Comparison of ENCODE assay signal across 26 cellular contexts in genomic region chr11:113249786-113250185, GRCh38.
"Had no signal": no experiment of that assay in that cellular context is flagged by ENCODE, and none has a peak within 500 bp of the region (broad histone marks: within the 10 kb centered on the region; RNA-seq: fewer than 3 reads in every experiment).

No MANE protein-coding gene starts in this region.

- H3K4me1 ChIP-seq: ascending aorta had no signal

- H3K27ac ChIP-seq: ascending aorta, cardiac muscle cell, SJCRH30, SK-N-MC, WERI-Rb-1 had no signal

- H3K36me3 Mint-ChIP-seq: activated naive CD4-positive, alpha-beta T cell treated with anti-CD3 and anti-CD28 coated beads, Interleukin-2, amount 50 U/mL, for 24 hours; activated naive CD8-positive, alpha-beta T cell treated with anti-CD3 and anti-CD28 coated beads, Interleukin-2, amount 10 ng/mL, durations not matched to agents 7 days and 5 days had no signal

- H3K27me3 ChIP-seq: ascending aorta, cardiac muscle cell, SJCRH30 had no signal

- DNase-seq: activated CD4-positive, alpha-beta T cell treated with anti-CD3 and anti-CD28 coated beads for 1 hour; activated CD4-positive, alpha-beta T cell treated with anti-CD3 and anti-CD28 coated beads, Interleukin-2, amount 10 ng/mL, durations not matched to agents 24 days and 14 days; activated CD4-positive, alpha-beta T cell treated with anti-CD3 and anti-CD28 coated beads, Interleukin-2, amount 50 U/mL, for 4 hours; activated CD4-positive, CD25-positive, alpha-beta regulatory T cell; activated CD8-positive, alpha-beta T cell treated with anti-CD3 and anti-CD28 coated beads for 36 hours; activated gamma-delta T cell; activated naive CD4-positive, alpha-beta T cell treated with Interleukin-2 at 50 U/mL for 16 hours; activated naive CD8-positive, alpha-beta T cell treated with anti-CD3 and anti-CD28 coated beads, Interleukin-2, amount 10 ng/mL, durations not matched to agents 7 days and 5 days; activated T-cell treated with anti-CD3 and anti-CD28 coated beads, Interleukin-2, amount 50 U/mL, for 24 hours; MM.1S; NCI-H1092; NCI-H1436 treated with DMSO at 0.1 percent for 48 hours; NCI-H1694 treated with DMSO at 0.1 percent for 48 hours; NCI-H2029; NCI-H345; NCI-H524 treated with DMSO at 0.1 percent for 48 hours; SHP77; SJCRH30; T1000; WERI-Rb-1 had no signal

- H3K9me3 Mint-ChIP-seq: activated CD4-positive, alpha-beta T cell treated with anti-CD3 and anti-CD28 coated beads, Interleukin-2, amount 10 ng/mL, durations not matched to agents 24 days and 14 days; activated CD8-positive, alpha-beta T cell treated with anti-CD3 and anti-CD28 coated beads for 36 hours; activated naive CD4-positive, alpha-beta T cell treated with anti-CD3 and anti-CD28 coated beads, Interleukin-2, amount 50 U/mL, for 24 hours; activated naive CD8-positive, alpha-beta T cell treated with anti-CD3 and anti-CD28 coated beads, Interleukin-2, amount 10 ng/mL, durations not matched to agents 7 days and 5 days; activated T-cell treated with anti-CD3 and anti-CD28 coated beads, Interleukin-2, amount 50 U/mL, for 24 hours; activated T-helper 2 cell treated with anti-CD3 and anti-CD28 coated beads, Interferon-gamma antibody, Interleukin-2, Interleukin-4, amounts not matched to agents 10 μg/mL and 5 μg/mL and 100 μg/mL, durations not matched to agents 14 hours and 24 hours and 36 hours; central memory CD8-positive, alpha-beta T cell had no signal

- H3K36me3 ChIP-seq: ascending aorta had no signal

- H3K4me1 Mint-ChIP-seq: activated naive CD4-positive, alpha-beta T cell treated with anti-CD3 and anti-CD28 coated beads, Interleukin-2, amount 50 U/mL, for 24 hours; activated naive CD8-positive, alpha-beta T cell treated with anti-CD3 and anti-CD28 coated beads, Interleukin-2, amount 10 ng/mL, durations not matched to agents 7 days and 5 days; central memory CD8-positive, alpha-beta T cell had no signal

- H3K27ac Mint-ChIP-seq: activated CD8-positive, alpha-beta T cell treated with anti-CD3 and anti-CD28 coated beads for 36 hours; activated naive CD4-positive, alpha-beta T cell treated with anti-CD3 and anti-CD28 coated beads, Interleukin-2, amount 50 U/mL, for 24 hours; activated naive CD8-positive, alpha-beta T cell treated with anti-CD3 and anti-CD28 coated beads, Interleukin-2, amount 10 ng/mL, durations not matched to agents 7 days and 5 days; activated T-cell treated with anti-CD3 and anti-CD28 coated beads, Interleukin-2, amount 50 U/mL, for 24 hours had no signal

- H3K4me3 Mint-ChIP-seq: activated CD4-positive, alpha-beta T cell treated with anti-CD3 and anti-CD28 coated beads, Interleukin-2, amount 10 ng/mL, durations not matched to agents 24 days and 14 days; activated CD8-positive, alpha-beta T cell treated with anti-CD3 and anti-CD28 coated beads for 36 hours; activated naive CD4-positive, alpha-beta T cell treated with anti-CD3 and anti-CD28 coated beads, Interleukin-2, amount 50 U/mL, for 24 hours; activated naive CD8-positive, alpha-beta T cell treated with anti-CD3 and anti-CD28 coated beads, Interleukin-2, amount 10 ng/mL, durations not matched to agents 7 days and 5 days; activated T-cell treated with anti-CD3 and anti-CD28 coated beads, Interleukin-2, amount 50 U/mL, for 24 hours; central memory CD8-positive, alpha-beta T cell had no signal

- H3K9me3 ChIP-seq: ascending aorta, SJCRH30 had no signal

- H3K4me3 ChIP-seq: ascending aorta, cardiac muscle cell, SJCRH30, SK-N-MC had no signal
